ENCODE assay signal across 26 cellular contexts in genomic region chrX:36684053-36684452, GRCh38.
DNase-seq lines count a peak whose midpoint lies in the region; ATAC-seq, FAIRE-seq and TF ChIP-seq lines count a peak whose summit lies in the region.
"Had no signal": no experiment of that assay in that cellular context is flagged by ENCODE, and none has a peak within 500 bp of the region (broad histone marks: within the 10 kb centered on the region; RNA-seq: fewer than 3 reads in every experiment).

No MANE protein-coding gene starts in this region.

- TF ChIP-seq RAD21 in liver (IDR thresholded peaks at IDR 0.05) (peak in 1 of 2 donors; percentile 25), HepG2 (CRISPR knock-in tag; IDR thresholded peaks at IDR 0.05) (no peak)

- H2AFZ ChIP-seq in HepG2 (ENCODE audit: low read length), result no peak overlapping the region

- no peak for DNase-seq in HepG2 (ENCODE audit: low spot score)
- DNase-seq in NCI-H460 (ENCODE audit: extremely low read depth, low read depth), result peak; percentile 1
- no peak for DNase-seq in bronchial epithelial cell (ENCODE audit: low read depth)
- DNase-seq in dedifferentiated amniotic fluid mesenchymal stem cell (ENCODE audit: extremely low spot score), result no peak
- DNase-seq in activated naive CD8-positive, alpha-beta T cell treated with anti-CD3 and anti-CD28 coated beads, Interleukin-2, amount 50 U/mL, for 24 hours, result no peak
- no peak for DNase-seq in germinal center (ENCODE audit: low spot score)
- DNase-seq: activated CD4-positive, alpha-beta T cell treated with anti-CD3 and anti-CD28 coated beads for 1 hour; activated CD8-positive, alpha-beta memory T cell treated with anti-CD3 and anti-CD28 coated beads for 24 hours; activated naive CD4-positive, alpha-beta T cell treated with anti-CD3 and anti-CD28 coated beads for 36 hours; activated T-cell treated with anti-CD3 and anti-CD28 coated beads, Interleukin-2, amount 50 U/mL, for 48 hours; anterior cingulate cortex; CD4-positive, alpha-beta T cell; naive B cell; NCI-H1694; NCI-H2171 treated with DMSO at 0.1 percent for 48 hours; right cardiac atrium; SIG-M5; stimulated activated CD4-positive, alpha-beta T cell treated with anti-CD3 and anti-CD28 coated beads, Interleukin-15, amount 100 ng/mL, for 24 hours; T-helper 9 cell; uterus had no signal

- POLR2A ChIA-PET in HepG2 (lab: Yijun Ruan, JAX), result no interaction called here

- FAIRE-seq in HepG2 (lab: Jason Lieb, UNC), result no peak
- FAIRE-seq in bronchial epithelial cell (lab: Jason Lieb, UNC), result no peak
- FAIRE-seq: frontal cortex had no signal

- intact Hi-C loops in HepG2 (cut with micrococcal nuclease; ENCODE audit: unreplicated experiment), result no loop called here

- TF ChIP-seq EP300 in HepG2 (IDR thresholded peaks at IDR 0.05; ENCODE audit: low read depth in 2 of 2, low read length in 2 of 2), result no peak
- no peak for TF ChIP-seq EP300 in HepG2 (CRISPR knock-in tag; IDR thresholded peaks at IDR 0.05; ENCODE audit: borderline replicate concordance)

- H3K27me3 Mint-ChIP-seq in activated naive CD8-positive, alpha-beta T cell treated with anti-CD3 and anti-CD28 coated beads, Interleukin-2, amount 50 U/mL, for 24 hours, result no peaks in the 10 kb centered on the region
- H3K27me3 Mint-ChIP-seq: CD4-positive, alpha-beta T cell; central memory CD8-positive, alpha-beta T cell; memory B cell; naive B cell had no signal

- no peaks in the 10 kb centered on the region for H3K9me3 Mint-ChIP-seq in activated naive CD8-positive, alpha-beta T cell treated with anti-CD3 and anti-CD28 coated beads, Interleukin-2, amount 50 U/mL, for 24 hours
- H3K9me3 Mint-ChIP-seq: activated naive CD4-positive, alpha-beta T cell treated with anti-CD3 and anti-CD28 coated beads for 36 hours; CD4-positive, alpha-beta T cell had no signal

- H3K27me3 ChIP-seq in liver (ENCODE audit: control insufficient read depth in 4 of 4, insufficient read depth in 4 of 4, low read length in 3 of 4) (no peaks in the 10 kb centered on the region), HepG2 (ENCODE audit: control insufficient read depth in 1 of 2, insufficient read depth in 2 of 2, low read length in 2 of 2) (no peaks in the 10 kb centered on the region), bronchial epithelial cell (ENCODE audit: control insufficient read depth, insufficient read depth, low read length) (no peaks in the 10 kb centered on the region)
- H3K27me3 ChIP-seq: uterus had no signal

- no peak overlapping the region for H3K4me2 ChIP-seq in HepG2 (ENCODE audit: low read depth, low read length)

- no peak overlapping the region for H3K4me3 Mint-ChIP-seq in activated naive CD8-positive, alpha-beta T cell treated with anti-CD3 and anti-CD28 coated beads, Interleukin-2, amount 50 U/mL, for 24 hours
- H3K4me3 Mint-ChIP-seq: activated naive CD4-positive, alpha-beta T cell treated with anti-CD3 and anti-CD28 coated beads for 36 hours; CD4-positive, alpha-beta T cell; central memory CD8-positive, alpha-beta T cell; memory B cell; naive B cell had no signal

- H3K4me3 ChIP-seq in liver (ENCODE audit: low read depth in 1 of 3, low read length in 3 of 3) (no peak overlapping the region), HepG2 (replicated peaks in 1 of 3; ENCODE audit: insufficient read depth in 1 of 3, low read depth in 2 of 3, low read length in 3 of 3) (no peak overlapping the region), bronchial epithelial cell (ENCODE audit: low read depth, low read length) (no peak overlapping the region)
- H3K4me3 ChIP-seq: uterus had no signal

- H3K36me3 ChIP-seq in liver (ENCODE audit: control insufficient read depth in 4 of 4, insufficient read depth in 3 of 4, low read depth in 1 of 4, low read length in 3 of 4) (no peaks in the 10 kb centered on the region), HepG2 (replicated peaks in 1 of 2; ENCODE audit: control insufficient read depth in 1 of 2, insufficient read depth in 2 of 2, low read length in 2 of 2) (no peaks in the 10 kb centered on the region), bronchial epithelial cell (ENCODE audit: control insufficient read depth, insufficient read depth, low read length) (no peaks in the 10 kb centered on the region)
- H3K36me3 ChIP-seq: uterus had no signal

- ATAC-seq in HepG2, result no peak
- ATAC-seq in HG03439 (IDR thresholded peaks at IDR 0.05; ENCODE audit: unreplicated experiment), result no peak
- ATAC-seq in activated naive CD8-positive, alpha-beta T cell treated with anti-CD3 and anti-CD28 coated beads, Interleukin-2, amount 50 U/mL, for 24 hours, result no peak
- ATAC-seq: esophagus mucosa, right cardiac atrium had no signal

- no peaks in the 10 kb centered on the region for H3K79me2 ChIP-seq in HepG2 (ENCODE audit: insufficient read depth, low read length)

- no peak overlapping the region for H3K27ac ChIP-seq in liver (ENCODE audit: low read depth in 1 of 2, low read length in 2 of 2)
- H3K27ac ChIP-seq in HepG2 (ENCODE audit: extremely low read length, insufficient read depth, low read length), result no peak overlapping the region
- H3K27ac ChIP-seq: uterus had no signal

- no peak for TF ChIP-seq POLR2A in HepG2 (IDR thresholded peaks at IDR 0.05; ENCODE audit: insufficient read depth in 1 of 2, low read depth in 2 of 2, low read length in 2 of 2)

- TF ChIP-seq CTCF in liver (IDR thresholded peaks at IDR 0.05; ENCODE audit: low read depth, low read length, missing input control) (peak; percentile 5), HepG2 (CRISPR knock-in tag; IDR thresholded peaks at IDR 0.05) (no peak), bronchial epithelial cell (IDR thresholded peaks at IDR 0.05; ENCODE audit: insufficient read depth, low read length, severe bottlenecking) (peak; percentile 5)

- H3K4me1 ChIP-seq in liver (ENCODE audit: control insufficient read depth in 4 of 4, insufficient read depth in 4 of 4, low read length in 3 of 4), result no peaks in the 10 kb centered on the region
- no peaks in the 10 kb centered on the region for H3K4me1 ChIP-seq in HepG2 (ENCODE audit: insufficient read depth, low read length)
- H3K4me1 ChIP-seq: uterus had no signal

- H3K9me3 ChIP-seq in liver (ENCODE audit: control insufficient read depth in 4 of 4, low read length in 3 of 4) (no peaks in the 10 kb centered on the region), HepG2 (ENCODE audit: low read length) (no peaks in the 10 kb centered on the region)
- H3K9me3 ChIP-seq: uterus had no signal

- no peaks in the 10 kb centered on the region for H3K4me1 Mint-ChIP-seq in activated naive CD8-positive, alpha-beta T cell treated with anti-CD3 and anti-CD28 coated beads, Interleukin-2, amount 50 U/mL, for 24 hours
- H3K4me1 Mint-ChIP-seq: central memory CD8-positive, alpha-beta T cell; memory B cell; naive B cell had no signal

- no peaks in the 10 kb centered on the region for H4K20me1 ChIP-seq in HepG2 (ENCODE audit: insufficient read depth, low read length)

- in situ Hi-C loops in HepG2 (cut with HindIII; ENCODE audit: extremely low pct_ligation_motif_present, low pct_unique_long_range_greater_than_20kb), result no loop called here

- H3K36me3 Mint-ChIP-seq in activated naive CD8-positive, alpha-beta T cell treated with anti-CD3 and anti-CD28 coated beads, Interleukin-2, amount 50 U/mL, for 24 hours (ENCODE audit: low read depth), result no peaks in the 10 kb centered on the region
- H3K36me3 Mint-ChIP-seq: memory B cell, naive B cell had no signal

- no peak overlapping the region for H3K9ac ChIP-seq in liver (ENCODE audit: low read depth in 1 of 2, low read length in 2 of 2)
- no peak overlapping the region for H3K9ac ChIP-seq in HepG2 (ENCODE audit: insufficient read depth, low read depth, low read length)

- BruUV-seq in HepG2 (replicated peaks; lab: Mats Ljungman, UMichigan), result no TSS peak

- CTCF ChIA-PET in HepG2 (lab: Yijun Ruan, JAX; ENCODE audit: low intra/inter-chr PET ratio, low total read pairs), result no interaction called here

- no peak overlapping the region for H3K27ac Mint-ChIP-seq in activated naive CD8-positive, alpha-beta T cell treated with anti-CD3 and anti-CD28 coated beads, Interleukin-2, amount 50 U/mL, for 24 hours
- H3K27ac Mint-ChIP-seq: activated naive CD4-positive, alpha-beta T cell treated with anti-CD3 and anti-CD28 coated beads for 36 hours; CD4-positive, alpha-beta T cell; memory B cell; naive B cell had no signal

TF ChIP-seq in liver, 16 proteins besides CTCF, POLR2A, EP300 and RAD21 (continues in another document):
- no peak for TF ChIP-seq NR2F2 (IDR thresholded peaks at IDR 0.05)

TF ChIP-seq in HepG2, 621 proteins besides CTCF, POLR2A, EP300 and RAD21 (continues in another document):
- no peak for TF ChIP-seq ZBTB8A (CRISPR knock-in tag; IDR thresholded peaks at IDR 0.05; ENCODE audit: borderline replicate concordance, low read depth)
- no peak for TF ChIP-seq ZNF609 (CRISPR knock-in tag; IDR thresholded peaks at IDR 0.05; ENCODE audit: borderline replicate concordance)
- TF ChIP-seq ZMYM4 (CRISPR knock-in tag; IDR thresholded peaks at IDR 0.05), result no peak
- no peak for TF ChIP-seq ZNF335 (CRISPR knock-in tag; IDR thresholded peaks at IDR 0.05)
